Comparison of ENCODE assay signal across 1 cellular context in genomic region chr17:64155751-64156544, GRCh38.
A peak's percentile ranks its signal among the peaks of the same experiment; 100 is the strongest.
TF ChIP-seq lines count a peak whose summit lies in the region.

No MANE protein-coding gene starts in this region.

TF ChIP-seq in HepG2, 621 proteins besides CTCF, POLR2A, EP300 and RAD21 (continued from another document and continues in another):
- TF ChIP-seq, protein P1, sequence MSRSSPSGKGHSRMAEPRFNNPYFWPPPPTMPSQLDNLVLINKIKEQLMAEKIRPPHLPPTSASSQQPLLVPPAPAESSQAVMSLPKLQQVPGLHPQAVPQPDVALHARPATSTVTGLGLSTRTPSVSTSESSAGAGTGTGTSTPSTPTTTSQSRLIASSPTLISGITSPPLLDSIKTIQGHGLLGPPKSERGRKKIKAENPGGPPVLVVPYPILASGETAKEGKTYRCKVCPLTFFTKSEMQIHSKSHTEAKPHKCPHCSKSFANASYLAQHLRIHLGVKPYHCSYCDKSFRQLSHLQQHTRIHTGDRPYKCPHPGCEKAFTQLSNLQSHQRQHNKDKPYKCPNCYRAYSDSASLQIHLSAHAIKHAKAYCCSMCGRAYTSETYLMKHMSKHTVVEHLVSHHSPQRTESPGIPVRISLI (CRISPR knock-in tag; IDR thresholded peaks at IDR 0.05; ENCODE audit: borderline replicate concordance): no peak; the same call in 1 of the 2 replicates
- TF ChIP-seq ZNF572 (CRISPR knock-in tag; IDR thresholded peaks at IDR 0.05) (no peak), HDAC2 (CRISPR knock-in tag; IDR thresholded peaks at IDR 0.05) (peak; percentile 85), SRY (CRISPR knock-in tag; IDR thresholded peaks at IDR 0.05) (peak; percentile 28; the same call in 1 of the 2 replicates), FOXA3 (CRISPR knock-in tag; IDR thresholded peaks at IDR 0.05) (peak; percentile 74), ETV5 (CRISPR knock-in tag; IDR thresholded peaks at IDR 0.05; ENCODE audit: borderline replicate concordance) (peak; percentile 77; the same call in 1 of the 2 replicates), MXI1 (IDR thresholded peaks at IDR 0.05; ENCODE audit: borderline replicate concordance, low read depth, low read length) (no peak; the same call in 2 of the 3 replicates), ZKSCAN1 (IDR thresholded peaks at IDR 0.05; ENCODE audit: low read length) (no peak), ATM (IDR thresholded peaks at IDR 0.05; ENCODE audit: borderline replicate concordance) (no peak), IKZF4 (CRISPR knock-in tag; IDR thresholded peaks at IDR 0.05; ENCODE audit: borderline replicate concordance, low read depth, not compliant biosample characterization) (no peak), ZNF451 (CRISPR knock-in tag; IDR thresholded peaks at IDR 0.05) (peak; percentile 60), ZNF138 (CRISPR knock-in tag; IDR thresholded peaks at IDR 0.05; ENCODE audit: low read depth) (no peak), SCMH1 (CRISPR knock-in tag; IDR thresholded peaks at IDR 0.05; ENCODE audit: borderline replicate concordance) (no peak), SIN3A (IDR thresholded peaks at IDR 0.05; ENCODE audit: borderline replicate concordance, low read depth, low read length) (no peak), ATRX (CRISPR knock-in tag; IDR thresholded peaks at IDR 0.05; ENCODE audit: borderline replicate concordance) (no peak), GTF3A (CRISPR knock-in tag; conservative IDR thresholded peaks at IDR 0.05) (no peak), DDIT3 (CRISPR knock-in tag; IDR thresholded peaks at IDR 0.05) (no peak), TFE3 (CRISPR knock-in tag; IDR thresholded peaks at IDR 0.05) (peak; percentile 22), ATAD3A (CRISPR knock-in tag; IDR thresholded peaks at IDR 0.05) (no peak; the same call in 1 of the 2 replicates), RBFOX2 (IDR thresholded peaks at IDR 0.05; ENCODE audit: low read depth, low read length) (peak; percentile 77), HCFC1 (IDR thresholded peaks at IDR 0.05; ENCODE audit: low read depth, low read length) (no peak), JUN (CRISPR knock-in tag; IDR thresholded peaks at IDR 0.05) (no peak), ZNF652 (CRISPR knock-in tag; IDR thresholded peaks at IDR 0.05; ENCODE audit: borderline replicate concordance, low read depth) (no peak; the same call in 1 of the 2 replicates), ZNF562 (CRISPR knock-in tag; IDR thresholded peaks at IDR 0.05; ENCODE audit: borderline replicate concordance) (no peak), ZNF761 (CRISPR knock-in tag; conservative IDR thresholded peaks at IDR 0.05) (0 out of 2 replicates have a peak, but pooled peaks have one; percentile 61), KAT2B (IDR thresholded peaks at IDR 0.05; ENCODE audit: borderline replicate concordance, low read depth, low read length) (no peak), ZNF589 (CRISPR knock-in tag; conservative IDR thresholded peaks at IDR 0.05) (no peak), ZNF557 (CRISPR knock-in tag; IDR thresholded peaks at IDR 0.05) (no peak), ZSCAN22 (CRISPR knock-in tag; IDR thresholded peaks at IDR 0.05) (no peak), ZNF264 (CRISPR knock-in tag; IDR thresholded peaks at IDR 0.05) (peak; percentile 77; the same call in 1 of the 2 replicates), ZEB1 (IDR thresholded peaks at IDR 0.05; ENCODE audit: insufficient replicate concordance, low read depth) (no peak), ARID2 (CRISPR knock-in tag; IDR thresholded peaks at IDR 0.05; ENCODE audit: borderline replicate concordance) (0 out of 2 replicates have a peak, but pooled peaks have one; percentile 33), FOXM1 (CRISPR knock-in tag; IDR thresholded peaks at IDR 0.05) (no peak), ZNF124 (CRISPR knock-in tag; IDR thresholded peaks at IDR 0.05) (peak; percentile 72), THYN1 (CRISPR knock-in tag; IDR thresholded peaks at IDR 0.05; ENCODE audit: borderline replicate concordance, low read depth) (no peak), AHR (CRISPR knock-in tag; IDR thresholded peaks at IDR 0.05) (peak; percentile 78; the same call in 1 of the 2 replicates), NAIF1 (CRISPR knock-in tag; IDR thresholded peaks at IDR 0.05; ENCODE audit: borderline replicate concordance) (peak; percentile 42; the same call in 1 of the 2 replicates), HOXA5 (CRISPR knock-in tag; IDR thresholded peaks at IDR 0.05) (peak; percentile 71; the same call in 1 of the 2 replicates), SAP130 (CRISPR knock-in tag; IDR thresholded peaks at IDR 0.05; ENCODE audit: low read depth) (peak; percentile 92), NFE2 (CRISPR knock-in tag; IDR thresholded peaks at IDR 0.05) (no peak), REXO4 (CRISPR knock-in tag; IDR thresholded peaks at IDR 0.05; ENCODE audit: borderline replicate concordance) (no peak), PRDM15 (CRISPR knock-in tag; IDR thresholded peaks at IDR 0.05) (peak; percentile 92), RFX5 (IDR thresholded peaks at IDR 0.05; ENCODE audit: low read depth, low read length) (no peak), ZNF546 (CRISPR knock-in tag; conservative IDR thresholded peaks at IDR 0.05) (no peak; the same call in 1 of the 2 replicates), BORCS8-MEF2B (CRISPR knock-in tag; IDR thresholded peaks at IDR 0.05) (no peak), TFDP1 (CRISPR knock-in tag; IDR thresholded peaks at IDR 0.05; ENCODE audit: borderline replicate concordance) (no peak; the same call in 1 of the 2 replicates), ZNF83 (CRISPR knock-in tag; IDR thresholded peaks at IDR 0.05; ENCODE audit: borderline replicate concordance) (no peak), ZNF34 (CRISPR knock-in tag; IDR thresholded peaks at IDR 0.05; ENCODE audit: borderline replicate concordance) (peak; percentile 75; the same call in 1 of the 2 replicates), ZNF713 (CRISPR knock-in tag; IDR thresholded peaks at IDR 0.05) (no peak), ZNF549 (CRISPR knock-in tag; IDR thresholded peaks at IDR 0.05) (no peak), MAFF (IDR thresholded peaks at IDR 0.05; ENCODE audit: low read depth, low read length) (no peak), ELF1 (CRISPR knock-in tag; IDR thresholded peaks at IDR 0.05) (peak; percentile 68), ZNF484 (CRISPR knock-in tag; IDR thresholded peaks at IDR 0.05; ENCODE audit: borderline replicate concordance, low read depth) (no peak), ZNF205 (CRISPR knock-in tag; IDR thresholded peaks at IDR 0.05) (0 out of 2 replicates have a peak, but pooled peaks have one; percentile 39), ZNF605 (CRISPR knock-in tag; IDR thresholded peaks at IDR 0.05) (no peak), TFAP4 (IDR thresholded peaks at IDR 0.05; ENCODE audit: borderline replicate concordance, low read depth) (peak; percentile 52; the same call in 1 of the 2 replicates), ATF7-NPFF (CRISPR knock-in tag; IDR thresholded peaks at IDR 0.05; ENCODE audit: low read depth) (no peak), ZNF530 (CRISPR knock-in tag; IDR thresholded peaks at IDR 0.05; ENCODE audit: low read depth) (no peak), ZIK1 (CRISPR knock-in tag; IDR thresholded peaks at IDR 0.05; ENCODE audit: borderline replicate concordance, low read depth) (no peak; the same call in 1 of the 2 replicates), ZNF678 (CRISPR knock-in tag; IDR thresholded peaks at IDR 0.05) (0 out of 2 replicates have a peak, but pooled peaks have one; percentile 66), ZNF598 (CRISPR knock-in tag; IDR thresholded peaks at IDR 0.05; ENCODE audit: borderline replicate concordance) (no peak; the same call in 1 of the 2 replicates), ZNF879 (CRISPR knock-in tag; IDR thresholded peaks at IDR 0.05) (no peak), HMGA1 (CRISPR knock-in tag; conservative IDR thresholded peaks at IDR 0.05) (no peak), ZNF136 (CRISPR knock-in tag; IDR thresholded peaks at IDR 0.05; ENCODE audit: low read depth) (0 out of 2 replicates have a peak, but pooled peaks have one; percentile 57), SIN3B (IDR thresholded peaks at IDR 0.05; ENCODE audit: low read length) (no peak), NR2F1 (CRISPR knock-in tag; IDR thresholded peaks at IDR 0.05) (peak in 1 of 2 experiments; percentile 29; a peak in 1 of 4 replicates)
- TF ChIP-seq, protein P2, sequence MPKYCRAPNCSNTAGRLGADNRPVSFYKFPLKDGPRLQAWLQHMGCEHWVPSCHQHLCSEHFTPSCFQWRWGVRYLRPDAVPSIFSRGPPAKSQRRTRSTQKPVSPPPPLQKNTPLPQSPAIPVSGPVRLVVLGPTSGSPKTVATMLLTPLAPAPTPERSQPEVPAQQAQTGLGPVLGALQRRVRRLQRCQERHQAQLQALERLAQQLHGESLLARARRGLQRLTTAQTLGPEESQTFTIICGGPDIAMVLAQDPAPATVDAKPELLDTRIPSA (CRISPR knock-in tag; IDR thresholded peaks at IDR 0.05; ENCODE audit: borderline replicate concordance): no peak
- TF ChIP-seq, protein P3, sequence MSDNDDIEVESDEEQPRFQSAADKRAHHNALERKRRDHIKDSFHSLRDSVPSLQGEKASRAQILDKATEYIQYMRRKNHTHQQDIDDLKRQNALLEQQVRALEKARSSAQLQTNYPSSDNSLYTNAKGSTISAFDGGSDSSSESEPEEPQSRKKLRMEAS (IDR thresholded peaks at IDR 0.05): no peak
- TF ChIP-seq, protein P4, sequence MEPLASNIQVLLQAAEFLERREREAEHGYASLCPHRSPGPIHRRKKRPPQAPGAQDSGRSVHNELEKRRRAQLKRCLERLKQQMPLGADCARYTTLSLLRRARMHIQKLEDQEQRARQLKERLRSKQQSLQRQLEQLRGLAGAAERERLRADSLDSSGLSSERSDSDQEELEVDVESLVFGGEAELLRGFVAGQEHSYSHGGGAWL (CRISPR knock-in tag; IDR thresholded peaks at IDR 0.05): peak; percentile 78; the same call in 1 of the 2 replicates
- TF ChIP-seq, protein P5, sequence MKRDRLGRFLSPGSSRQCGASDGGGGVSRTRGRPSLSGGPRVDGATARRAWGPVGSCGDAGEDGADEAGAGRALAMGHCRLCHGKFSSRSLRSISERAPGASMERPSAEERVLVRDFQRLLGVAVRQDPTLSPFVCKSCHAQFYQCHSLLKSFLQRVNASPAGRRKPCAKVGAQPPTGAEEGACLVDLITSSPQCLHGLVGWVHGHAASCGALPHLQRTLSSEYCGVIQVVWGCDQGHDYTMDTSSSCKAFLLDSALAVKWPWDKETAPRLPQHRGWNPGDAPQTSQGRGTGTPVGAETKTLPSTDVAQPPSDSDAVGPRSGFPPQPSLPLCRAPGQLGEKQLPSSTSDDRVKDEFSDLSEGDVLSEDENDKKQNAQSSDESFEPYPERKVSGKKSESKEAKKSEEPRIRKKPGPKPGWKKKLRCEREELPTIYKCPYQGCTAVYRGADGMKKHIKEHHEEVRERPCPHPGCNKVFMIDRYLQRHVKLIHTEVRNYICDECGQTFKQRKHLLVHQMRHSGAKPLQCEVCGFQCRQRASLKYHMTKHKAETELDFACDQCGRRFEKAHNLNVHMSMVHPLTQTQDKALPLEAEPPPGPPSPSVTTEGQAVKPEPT (CRISPR knock-in tag; IDR thresholded peaks at IDR 0.05; ENCODE audit: low read depth): no peak
